Comparison of ENCODE assay signal across 1 cellular context in genomic region chr10:10256860-10257259, GRCh38.
TF ChIP-seq lines count a peak whose summit lies in the region.

No MANE protein-coding gene starts in this region.

TF ChIP-seq in GM12878, 131 proteins besides CTCF, POLR2A, EP300 and RAD21 (continued from another document):
- no peak for TF ChIP-seq E2F8 (IDR thresholded peaks at IDR 0.05; ENCODE audit: low read depth, partially characterized antibody)
TF ChIP-seq in GM12878: peak in this region for 0.
